Comparison of ENCODE assay signal across 1 cellular context in the genomic region with DNA sequence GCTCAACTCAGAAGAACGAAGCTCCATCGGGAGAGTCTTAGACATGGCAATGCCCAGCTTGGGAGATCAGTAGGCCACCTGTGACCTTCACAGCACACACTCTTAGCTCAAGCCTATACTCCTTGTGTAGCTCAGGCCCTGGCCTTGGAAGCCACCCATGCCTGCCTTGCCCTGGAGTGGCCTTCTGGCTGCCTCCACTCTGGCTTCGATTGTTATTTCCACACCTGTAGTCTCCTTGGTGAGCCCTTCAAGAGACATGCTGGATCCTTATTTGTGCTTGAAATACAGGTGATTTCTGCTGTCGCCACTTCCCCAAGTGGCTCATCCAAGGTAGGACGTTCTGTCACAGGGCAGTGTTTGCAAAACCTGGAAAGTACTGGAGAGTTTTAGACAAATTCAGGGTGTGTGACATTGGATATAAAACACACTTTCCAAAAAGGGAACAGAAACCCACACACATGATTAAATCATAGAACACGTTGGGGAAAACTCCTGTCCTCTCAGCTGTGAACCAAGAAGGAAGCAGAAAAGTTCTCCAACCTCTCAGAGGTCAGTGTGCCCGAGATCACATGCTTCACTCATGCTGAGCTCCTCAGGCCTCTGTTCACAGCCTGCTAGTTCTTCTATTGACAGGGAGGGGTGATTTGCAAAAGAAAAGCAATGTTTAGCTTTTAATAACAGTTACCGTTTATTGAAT.
TF ChIP-seq lines count a peak whose summit lies in the region.

No MANE protein-coding gene starts in this region.

TF ChIP-seq in GM23338, 12 proteins besides CTCF, POLR2A, EP300 and RAD21 (continued from another document):
- TF ChIP-seq, protein P1, sequence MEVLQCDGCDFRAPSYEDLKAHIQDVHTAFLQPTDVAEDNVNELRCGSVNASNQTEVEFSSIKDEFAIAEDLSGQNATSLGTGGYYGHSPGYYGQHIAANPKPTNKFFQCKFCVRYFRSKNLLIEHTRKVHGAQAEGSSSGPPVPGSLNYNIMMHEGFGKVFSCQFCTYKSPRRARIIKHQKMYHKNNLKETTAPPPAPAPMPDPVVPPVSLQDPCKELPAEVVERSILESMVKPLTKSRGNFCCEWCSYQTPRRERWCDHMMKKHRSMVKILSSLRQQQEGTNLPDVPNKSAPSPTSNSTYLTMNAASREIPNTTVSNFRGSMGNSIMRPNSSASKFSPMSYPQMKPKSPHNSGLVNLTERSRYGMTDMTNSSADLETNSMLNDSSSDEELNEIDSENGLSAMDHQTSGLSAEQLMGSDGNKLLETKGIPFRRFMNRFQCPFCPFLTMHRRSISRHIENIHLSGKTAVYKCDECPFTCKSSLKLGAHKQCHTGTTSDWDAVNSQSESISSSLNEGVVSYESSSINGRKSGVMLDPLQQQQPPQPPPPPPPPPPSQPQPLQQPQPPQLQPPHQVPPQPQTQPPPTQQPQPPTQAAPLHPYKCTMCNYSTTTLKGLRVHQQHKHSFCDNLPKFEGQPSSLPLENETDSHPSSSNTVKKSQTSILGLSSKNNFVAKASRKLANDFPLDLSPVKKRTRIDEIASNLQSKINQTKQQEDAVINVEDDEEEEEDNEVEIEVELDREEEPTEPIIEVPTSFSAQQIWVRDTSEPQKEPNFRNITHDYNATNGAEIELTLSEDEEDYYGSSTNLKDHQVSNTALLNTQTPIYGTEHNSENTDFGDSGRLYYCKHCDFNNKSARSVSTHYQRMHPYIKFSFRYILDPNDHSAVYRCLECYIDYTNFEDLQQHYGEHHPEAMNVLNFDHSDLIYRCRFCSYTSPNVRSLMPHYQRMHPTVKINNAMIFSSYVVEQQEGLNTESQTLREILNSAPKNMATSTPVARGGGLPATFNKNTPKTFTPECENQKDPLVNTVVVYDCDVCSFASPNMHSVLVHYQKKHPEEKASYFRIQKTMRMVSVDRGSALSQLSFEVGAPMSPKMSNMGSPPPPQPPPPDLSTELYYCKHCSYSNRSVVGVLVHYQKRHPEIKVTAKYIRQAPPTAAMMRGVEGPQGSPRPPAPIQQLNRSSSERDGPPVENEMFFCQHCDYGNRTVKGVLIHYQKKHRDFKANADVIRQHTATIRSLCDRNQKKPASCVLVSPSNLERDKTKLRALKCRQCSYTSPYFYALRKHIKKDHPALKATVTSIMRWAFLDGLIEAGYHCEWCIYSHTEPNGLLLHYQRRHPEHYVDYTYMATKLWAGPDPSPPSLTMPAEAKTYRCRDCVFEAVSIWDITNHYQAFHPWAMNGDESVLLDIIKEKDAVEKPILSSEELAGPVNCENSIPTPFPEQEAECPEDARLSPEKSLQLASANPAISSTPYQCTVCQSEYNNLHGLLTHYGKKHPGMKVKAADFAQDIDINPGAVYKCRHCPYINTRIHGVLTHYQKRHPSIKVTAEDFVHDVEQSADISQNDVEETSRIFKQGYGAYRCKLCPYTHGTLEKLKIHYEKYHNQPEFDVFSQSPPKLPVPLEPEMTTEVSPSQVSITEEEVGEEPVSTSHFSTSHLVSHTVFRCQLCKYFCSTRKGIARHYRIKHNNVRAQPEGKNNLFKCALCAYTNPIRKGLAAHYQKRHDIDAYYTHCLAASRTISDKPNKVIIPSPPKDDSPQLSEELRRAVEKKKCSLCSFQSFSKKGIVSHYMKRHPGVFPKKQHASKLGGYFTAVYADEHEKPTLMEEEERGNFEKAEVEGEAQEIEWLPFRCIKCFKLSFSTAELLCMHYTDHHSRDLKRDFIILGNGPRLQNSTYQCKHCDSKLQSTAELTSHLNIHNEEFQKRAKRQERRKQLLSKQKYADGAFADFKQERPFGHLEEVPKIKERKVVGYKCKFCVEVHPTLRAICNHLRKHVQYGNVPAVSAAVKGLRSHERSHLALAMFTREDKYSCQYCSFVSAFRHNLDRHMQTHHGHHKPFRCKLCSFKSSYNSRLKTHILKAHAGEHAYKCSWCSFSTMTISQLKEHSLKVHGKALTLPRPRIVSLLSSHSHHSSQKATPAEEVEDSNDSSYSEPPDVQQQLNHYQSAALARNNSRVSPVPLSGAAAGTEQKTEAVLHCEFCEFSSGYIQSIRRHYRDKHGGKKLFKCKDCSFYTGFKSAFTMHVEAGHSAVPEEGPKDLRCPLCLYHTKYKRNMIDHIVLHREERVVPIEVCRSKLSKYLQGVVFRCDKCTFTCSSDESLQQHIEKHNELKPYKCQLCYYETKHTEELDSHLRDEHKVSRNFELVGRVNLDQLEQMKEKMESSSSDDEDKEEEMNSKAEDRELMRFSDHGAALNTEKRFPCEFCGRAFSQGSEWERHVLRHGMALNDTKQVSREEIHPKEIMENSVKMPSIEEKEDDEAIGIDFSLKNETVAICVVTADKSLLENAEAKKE (CRISPR knock-in tag; IDR thresholded peaks at IDR 0.05), result no peak
- TF ChIP-seq, protein P2, sequence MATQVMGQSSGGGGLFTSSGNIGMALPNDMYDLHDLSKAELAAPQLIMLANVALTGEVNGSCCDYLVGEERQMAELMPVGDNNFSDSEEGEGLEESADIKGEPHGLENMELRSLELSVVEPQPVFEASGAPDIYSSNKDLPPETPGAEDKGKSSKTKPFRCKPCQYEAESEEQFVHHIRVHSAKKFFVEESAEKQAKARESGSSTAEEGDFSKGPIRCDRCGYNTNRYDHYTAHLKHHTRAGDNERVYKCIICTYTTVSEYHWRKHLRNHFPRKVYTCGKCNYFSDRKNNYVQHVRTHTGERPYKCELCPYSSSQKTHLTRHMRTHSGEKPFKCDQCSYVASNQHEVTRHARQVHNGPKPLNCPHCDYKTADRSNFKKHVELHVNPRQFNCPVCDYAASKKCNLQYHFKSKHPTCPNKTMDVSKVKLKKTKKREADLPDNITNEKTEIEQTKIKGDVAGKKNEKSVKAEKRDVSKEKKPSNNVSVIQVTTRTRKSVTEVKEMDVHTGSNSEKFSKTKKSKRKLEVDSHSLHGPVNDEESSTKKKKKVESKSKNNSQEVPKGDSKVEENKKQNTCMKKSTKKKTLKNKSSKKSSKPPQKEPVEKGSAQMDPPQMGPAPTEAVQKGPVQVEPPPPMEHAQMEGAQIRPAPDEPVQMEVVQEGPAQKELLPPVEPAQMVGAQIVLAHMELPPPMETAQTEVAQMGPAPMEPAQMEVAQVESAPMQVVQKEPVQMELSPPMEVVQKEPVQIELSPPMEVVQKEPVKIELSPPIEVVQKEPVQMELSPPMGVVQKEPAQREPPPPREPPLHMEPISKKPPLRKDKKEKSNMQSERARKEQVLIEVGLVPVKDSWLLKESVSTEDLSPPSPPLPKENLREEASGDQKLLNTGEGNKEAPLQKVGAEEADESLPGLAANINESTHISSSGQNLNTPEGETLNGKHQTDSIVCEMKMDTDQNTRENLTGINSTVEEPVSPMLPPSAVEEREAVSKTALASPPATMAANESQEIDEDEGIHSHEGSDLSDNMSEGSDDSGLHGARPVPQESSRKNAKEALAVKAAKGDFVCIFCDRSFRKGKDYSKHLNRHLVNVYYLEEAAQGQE (IDR thresholded peaks at IDR 0.05; ENCODE audit: unreplicated experiment), result no peak
- no peak for TF ChIP-seq STAT1 (IDR thresholded peaks at IDR 0.05; ENCODE audit: unreplicated experiment)
